11 cellular contexts compared by ENCODE assay signal in the genomic region with DNA sequence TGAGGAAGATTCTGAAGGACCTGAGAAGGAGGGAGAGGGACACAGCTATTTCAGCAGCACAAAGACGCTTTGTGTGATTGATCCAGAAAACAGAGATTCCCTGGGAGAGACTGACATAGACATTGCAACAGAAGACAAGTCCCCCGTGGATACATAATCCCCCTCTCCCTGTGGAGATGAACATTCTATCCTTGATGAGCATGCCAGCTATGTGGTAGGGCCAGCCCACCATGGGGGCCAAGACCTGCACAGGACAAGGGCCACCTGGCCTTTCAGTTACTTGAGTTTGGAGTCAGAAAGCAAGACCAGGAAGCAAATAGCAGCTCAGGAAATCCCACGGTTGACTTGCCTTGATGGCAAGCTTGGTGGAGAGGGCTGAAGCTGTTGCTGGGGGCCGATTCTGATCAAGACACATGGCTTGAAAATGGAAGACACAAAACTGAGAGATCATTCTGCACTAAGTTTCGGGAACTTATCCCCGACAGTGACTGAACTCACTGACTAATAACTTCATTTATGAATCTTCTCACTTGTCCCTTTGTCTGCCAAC.
A peak's percentile ranks its signal among the peaks of the same experiment; 100 is the strongest.
DNase-seq lines count a peak whose midpoint lies in the region; ATAC-seq lines count a peak whose summit lies in the region.
"Had no signal": no experiment of that assay in that cellular context is flagged by ENCODE, and none has a peak within 500 bp of the region (broad histone marks: within the 10 kb centered on the region; RNA-seq: fewer than 3 reads in every experiment).

No MANE protein-coding gene starts in this region.

- DNase-seq in stimulated activated naive CD8-positive, alpha-beta T cell treated with anti-CD3 and anti-CD28 coated beads, Interleukin-15, Interleukin-2, amounts not matched to agents 100 U/mL and 50 U/mL, for 24 hours: no peak
- no peak for DNase-seq in activated CD8-positive, alpha-beta T cell treated with anti-CD3 and anti-CD28 coated beads, Interleukin-2, amount 10 ng/mL, durations not matched to agents 7 days and 5 days
- DNase-seq in midbrain (lab: John Stamatoyannopoulos, UW) (peak; percentile 33), NCI-H187 treated with DMSO at 0.1 percent for 48 hours (lab: John Stamatoyannopoulos, UW) (no peak), hypothalamus (lab: John Stamatoyannopoulos, UW) (no peak), NCI-H2107 (lab: John Stamatoyannopoulos, UW) (no peak), inferior parietal cortex (ENCODE audit: extremely low spot score) (no peak)
- DNase-seq: COR-L47, NCI-H1092 treated with DMSO at 0.1 percent for 48 hours, thyroid gland had no signal

- no peak for ATAC-seq in stimulated activated naive CD8-positive, alpha-beta T cell treated with anti-CD3 and anti-CD28 coated beads, Interleukin-15, Interleukin-2, amounts not matched to agents 100 U/mL and 50 U/mL, for 24 hours
- no peak for ATAC-seq in activated CD8-positive, alpha-beta T cell treated with anti-CD3 and anti-CD28 coated beads, Interleukin-2, amount 10 ng/mL, durations not matched to agents 7 days and 5 days

- POLR2A ChIA-PET in activated CD8-positive, alpha-beta T cell treated with anti-CD3 and anti-CD28 coated beads, Interleukin-2, amount 10 ng/mL, durations not matched to agents 7 days and 5 days (lab: Charles Lee): no interaction called here

- peak overlapping the region; percentile 97 for H3K27ac Mint-ChIP-seq in stimulated activated naive CD8-positive, alpha-beta T cell treated with anti-CD3 and anti-CD28 coated beads, Interleukin-15, Interleukin-2, amounts not matched to agents 100 ng/mL and 50 ng/mL, for 24 hours
- H3K27ac Mint-ChIP-seq in activated CD8-positive, alpha-beta T cell treated with anti-CD3 and anti-CD28 coated beads, Interleukin-2, amount 10 ng/mL, durations not matched to agents 7 days and 5 days: peak overlapping the region; percentile 80

- H3K36me3 Mint-ChIP-seq in stimulated activated naive CD8-positive, alpha-beta T cell treated with anti-CD3 and anti-CD28 coated beads, Interleukin-15, Interleukin-2, amounts not matched to agents 100 ng/mL and 50 ng/mL, for 24 hours (ENCODE audit: low read depth): peaks cover 46% of the 10 kb centered on the region
- peaks cover 61% of the 10 kb centered on the region for H3K36me3 Mint-ChIP-seq in activated CD8-positive, alpha-beta T cell treated with anti-CD3 and anti-CD28 coated beads, Interleukin-2, amount 10 ng/mL, durations not matched to agents 7 days and 5 days (ENCODE audit: low read depth)

- H3K4me3 Mint-ChIP-seq in stimulated activated naive CD8-positive, alpha-beta T cell treated with anti-CD3 and anti-CD28 coated beads, Interleukin-15, Interleukin-2, amounts not matched to agents 100 ng/mL and 50 ng/mL, for 24 hours: peak overlapping the region; percentile 64
- peak overlapping the region; percentile 35 for H3K4me3 Mint-ChIP-seq in activated CD8-positive, alpha-beta T cell treated with anti-CD3 and anti-CD28 coated beads, Interleukin-2, amount 10 ng/mL, durations not matched to agents 7 days and 5 days

- no peaks in the 10 kb centered on the region for H3K9me3 Mint-ChIP-seq in stimulated activated naive CD8-positive, alpha-beta T cell treated with anti-CD3 and anti-CD28 coated beads, Interleukin-15, Interleukin-2, amounts not matched to agents 100 ng/mL and 50 ng/mL, for 24 hours
- no peaks in the 10 kb centered on the region for H3K9me3 Mint-ChIP-seq in activated CD8-positive, alpha-beta T cell treated with anti-CD3 and anti-CD28 coated beads, Interleukin-2, amount 10 ng/mL, durations not matched to agents 7 days and 5 days (ENCODE audit: insufficient read depth)

- CTCF ChIA-PET in activated CD8-positive, alpha-beta T cell treated with anti-CD3 and anti-CD28 coated beads, Interleukin-2, amount 10 ng/mL, durations not matched to agents 7 days and 5 days (lab: Charles Lee): interaction anchor here (0.6 to 6.4 kb wide), 8 partner anchors 11 to 130 kb away, joined by 3 to 45 read pairs (median 6); no protein-coding TSS in a partner anchor

- no peaks in the 10 kb centered on the region for H3K27me3 Mint-ChIP-seq in stimulated activated naive CD8-positive, alpha-beta T cell treated with anti-CD3 and anti-CD28 coated beads, Interleukin-15, Interleukin-2, amounts not matched to agents 100 ng/mL and 50 ng/mL, for 24 hours
- H3K27me3 Mint-ChIP-seq in activated CD8-positive, alpha-beta T cell treated with anti-CD3 and anti-CD28 coated beads, Interleukin-2, amount 10 ng/mL, durations not matched to agents 7 days and 5 days (ENCODE audit: low read depth): no peaks in the 10 kb centered on the region

- peaks cover 98% of the 10 kb centered on the region for H3K4me1 Mint-ChIP-seq in stimulated activated naive CD8-positive, alpha-beta T cell treated with anti-CD3 and anti-CD28 coated beads, Interleukin-15, Interleukin-2, amounts not matched to agents 100 ng/mL and 50 ng/mL, for 24 hours (ENCODE audit: low read depth)
- H3K4me1 Mint-ChIP-seq in activated CD8-positive, alpha-beta T cell treated with anti-CD3 and anti-CD28 coated beads, Interleukin-2, amount 10 ng/mL, durations not matched to agents 7 days and 5 days (ENCODE audit: low read depth): peaks cover 60% of the 10 kb centered on the region
